23 cellular contexts compared by ENCODE assay signal in the genomic region with DNA sequence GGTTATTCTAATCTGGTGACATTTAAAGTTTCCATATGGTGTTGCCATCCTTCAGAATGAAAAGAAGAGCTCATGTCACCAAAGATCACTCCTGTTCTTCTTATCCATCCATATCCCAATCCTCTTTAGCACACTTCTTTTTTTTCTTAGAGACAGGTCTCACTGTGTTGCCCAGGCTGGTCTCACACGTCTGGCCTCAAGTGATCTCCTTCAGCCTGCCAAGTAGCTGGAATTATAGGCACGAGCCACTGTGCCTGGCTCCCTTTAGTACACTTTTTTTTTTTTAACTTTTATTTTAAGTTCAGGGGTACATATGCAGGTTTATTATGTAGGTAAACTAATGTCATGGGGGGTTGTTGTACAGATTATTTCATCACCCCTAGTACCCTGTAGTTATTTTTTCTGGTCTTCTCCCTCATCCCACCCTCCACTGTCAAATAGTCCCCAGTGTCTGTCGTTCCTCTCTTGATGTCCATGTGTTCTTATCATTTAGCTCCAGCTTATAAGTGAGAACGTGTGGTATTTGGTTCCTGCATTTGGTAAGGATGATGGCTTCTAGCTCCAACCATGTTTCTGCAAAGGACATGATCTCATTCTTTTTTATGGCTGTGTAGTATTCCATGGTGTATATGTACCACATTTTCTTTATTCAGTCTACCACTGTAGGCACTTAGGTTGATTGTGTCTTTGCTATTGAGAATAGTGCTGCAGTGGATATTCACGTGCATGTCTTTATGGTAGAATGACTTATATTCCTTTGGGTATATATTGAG. TPM values are rescaled to one million over a fixed set of nuclear protein-coding genes. Genes with fewer than 3 reads are reported as not detected.
DNase-seq lines count a peak whose midpoint lies in the region; ATAC-seq, FAIRE-seq and TF ChIP-seq lines count a peak whose summit lies in the region.
"Had no signal": no experiment of that assay in that cellular context is flagged by ENCODE, and none has a peak within 500 bp of the region (broad histone marks: within the 10 kb centered on the region; RNA-seq: fewer than 3 reads in every experiment).

No MANE protein-coding gene starts in this region.

- peaks cover 0 to 60% (median 34%) of the 10 kb centered on the region in 12 donors for H3K4me1 ChIP-seq in heart left ventricle
- peaks cover 3% of the 10 kb centered on the region for H3K4me1 ChIP-seq in right cardiac atrium (ENCODE audit: control insufficient read depth, insufficient read depth, low read length)
- peaks cover 71% of the 10 kb centered on the region for H3K4me1 ChIP-seq in endothelial cell of umbilical vein (ENCODE audit: control insufficient read depth, extremely low read depth, insufficient read depth, low read length)
- H3K4me1 ChIP-seq in sigmoid colon = peaks cover 0 to 34% (median 21%) of the 10 kb centered on the region in 4 donors
- peaks cover 36% of the 10 kb centered on the region for H3K4me1 ChIP-seq in upper lobe of right lung
- H3K4me1 ChIP-seq: SJSA1 had no signal

- H3K36me3 ChIP-seq in heart left ventricle (peaks cover 0 to 6% (median 0%) of the 10 kb centered on the region in 9 donors), endothelial cell of umbilical vein (ENCODE audit: control insufficient read depth in 2 of 2, extremely low read depth in 1 of 2, insufficient read depth in 2 of 2, low read length in 2 of 2) (peaks cover 0 to 7% of the 10 kb centered on the region in 2 experiments), sigmoid colon (no peaks in the 10 kb centered on the region), upper lobe of right lung (no peaks in the 10 kb centered on the region)
- H3K36me3 ChIP-seq: Peyer's patch had no signal

- dilution Hi-C loops in endothelial cell of umbilical vein (cut with MboI; ENCODE audit: extremely low pct_ligation_motif_present, low sequenced_read_pairs) = no loop called here

- H3K4me3 ChIP-seq in heart left ventricle = no peak overlapping the region
- no peak overlapping the region for H3K4me3 ChIP-seq in right cardiac atrium (ENCODE audit: low read length)
- no peak overlapping the region for H3K4me3 ChIP-seq in endothelial cell of umbilical vein (replicated peaks in 1 of 3; ENCODE audit: insufficient read depth in 1 of 3, low read depth in 1 of 3, low read length in 3 of 3)
- H3K4me3 ChIP-seq in sigmoid colon = no peak overlapping the region
- H3K4me3 ChIP-seq in upper lobe of right lung = no peak overlapping the region
- H3K4me3 ChIP-seq: Peyer's patch, SJSA1 had no signal

- POLR2A ChIA-PET in endothelial cell of umbilical vein (lab: Charles Lee) = no interaction called here

- no TSS peak for BruUV-seq in endothelial cell of umbilical vein (replicated peaks; lab: Mats Ljungman, UMichigan)

- TF ChIP-seq CTCF in heart left ventricle (IDR thresholded peaks at IDR 0.05) = no peak
- TF ChIP-seq CTCF in endothelial cell of umbilical vein (IDR thresholded peaks at IDR 0.05; ENCODE audit: extremely low read depth in 1 of 2, insufficient read depth in 1 of 2, low read depth in 1 of 2, low read length in 2 of 2) = no peak
- no peak for TF ChIP-seq CTCF in sigmoid colon (IDR thresholded peaks at IDR 0.05)
- TF ChIP-seq CTCF in upper lobe of right lung (IDR thresholded peaks at IDR 0.05) = no peak

- H3K27ac ChIP-seq in heart left ventricle = peak overlapping the region in 9 of 12 donors; percentile 24 to 72 (median 48)
- no peak overlapping the region for H3K27ac ChIP-seq in right cardiac atrium (ENCODE audit: low read length)
- H3K27ac ChIP-seq in endothelial cell of umbilical vein (ENCODE audit: insufficient read depth, low read depth, low read length) = peak overlapping the region; percentile 90
- peak overlapping the region in 3 of 4 donors; percentile 8 to 37 (median 29) for H3K27ac ChIP-seq in sigmoid colon
- peak overlapping the region; percentile 49 for H3K27ac ChIP-seq in upper lobe of right lung
- H3K27ac ChIP-seq: C4-2B, Peyer's patch, SJSA1 had no signal

- intact Hi-C loops in heart left ventricle (cut with DNase I) = loop anchor here in 2 of 10 donors (5.0 kb wide), 2 partner anchors 39 to 44 kb away; a partner anchor contains a TSS
- intact Hi-C loops in right cardiac atrium (cut with DNase I) = no loop called here
- intact Hi-C loops in endothelial cell of umbilical vein (cut with micrococcal nuclease) = no loop called here
- intact Hi-C loops in sigmoid colon (cut with DNase I) = no loop called here
- intact Hi-C loops in upper lobe of right lung (cut with DNase I) = no loop called here

- DNase-seq in heart left ventricle = no peak
- no peak for DNase-seq in right cardiac atrium
- no peak for DNase-seq in endothelial cell of umbilical vein (ENCODE audit: low read depth, low spot score)
- no peak for DNase-seq in sigmoid colon
- DNase-seq in upper lobe of right lung = no peak
- DNase-seq in UCSD-AML1 (lab: John Stamatoyannopoulos, UW; ENCODE audit: unreplicated experiment) = no peak
- no peak for DNase-seq in HUDEP-2 (lab: John Stamatoyannopoulos, UW; ENCODE audit: unreplicated experiment in 76 of 76)
- DNase-seq: Calu3; CD8-positive, alpha-beta memory T cell; DMS153; NCI-H1092; NCI-H1436; NCI-H1930; NCI-H510A; NCI-H748 treated with DMSO at 0.1 percent for 48 hours; Peyer's patch had no signal

- H2AFZ ChIP-seq in endothelial cell of umbilical vein (ENCODE audit: low read depth, low read length) = no peak overlapping the region

- ATAC-seq in heart left ventricle = peak in 1 of 4 donors; percentile 49
- ATAC-seq in right cardiac atrium = no peak
- no peak for ATAC-seq in upper lobe of right lung
- no peak for ATAC-seq in HG03097 (IDR thresholded peaks at IDR 0.05; ENCODE audit: low FRiP score, unreplicated experiment)
- ATAC-seq: HCT116 had no signal

- 64 to 72% (median 69%) methylated on average over 5 of the region's 5 CpGs for WGBS in heart left ventricle, 4 donors
- WGBS in right cardiac atrium = 74% methylated on average over 5 of the region's 5 CpGs
- 87 to 93% methylated on average over 5 of the region's 5 CpGs for WGBS in sigmoid colon, 2 donors

- peaks cover 0 to 2% (median 0%) of the 10 kb centered on the region in 12 donors for H3K9me3 ChIP-seq in heart left ventricle
- H3K9me3 ChIP-seq in right cardiac atrium (ENCODE audit: control insufficient read depth, low read length) = no peaks in the 10 kb centered on the region
- no peaks in the 10 kb centered on the region for H3K9me3 ChIP-seq in endothelial cell of umbilical vein (replicated peaks; ENCODE audit: control insufficient read depth, insufficient read depth, low read length)
- H3K9me3 ChIP-seq in sigmoid colon = no peaks in the 10 kb centered on the region
- no peaks in the 10 kb centered on the region for H3K9me3 ChIP-seq in upper lobe of right lung
- H3K9me3 ChIP-seq: Peyer's patch, SJSA1 had no signal

- TF ChIP-seq POLR2A in heart left ventricle (IDR thresholded peaks at IDR 0.05) = no peak
- no peak for TF ChIP-seq POLR2A in endothelial cell of umbilical vein (IDR thresholded peaks at IDR 0.05; ENCODE audit: low read depth, low read length)
- TF ChIP-seq POLR2A in sigmoid colon (IDR thresholded peaks at IDR 0.05) = no peak

- no peak overlapping the region for H3K4me2 ChIP-seq in endothelial cell of umbilical vein (ENCODE audit: insufficient read depth, low read length)

- no peak overlapping the region for H3K9ac ChIP-seq in endothelial cell of umbilical vein (replicated peaks; ENCODE audit: extremely low read depth, insufficient read depth, low read length)

- peaks cover 87% of the 10 kb centered on the region for H3K79me2 ChIP-seq in endothelial cell of umbilical vein (ENCODE audit: control insufficient read depth, insufficient read depth, low read length)

- no peak for TF ChIP-seq EP300 in sigmoid colon (IDR thresholded peaks at IDR 0.05)

- H3K9me1 ChIP-seq in endothelial cell of umbilical vein (replicated peaks; ENCODE audit: control insufficient read depth, extremely low read depth, insufficient read depth, low read length) = no peaks in the 10 kb centered on the region

- no peak for FAIRE-seq in endothelial cell of umbilical vein (lab: Jason Lieb, UNC)
- FAIRE-seq: GM12892, GM19239, H1 had no signal

- H4K20me1 ChIP-seq in endothelial cell of umbilical vein (replicated peaks; ENCODE audit: control insufficient read depth, extremely low read depth, insufficient read depth, low read length) = no peaks in the 10 kb centered on the region

- H3K27me3 ChIP-seq in heart left ventricle = no peaks in the 10 kb centered on the region
- H3K27me3 ChIP-seq in right cardiac atrium (ENCODE audit: control insufficient read depth, insufficient read depth) = no peaks in the 10 kb centered on the region
- H3K27me3 ChIP-seq in endothelial cell of umbilical vein (ENCODE audit: control insufficient read depth in 2 of 2, insufficient read depth in 2 of 2, low read length in 2 of 2) = no peaks in the 10 kb centered on the region
- no peaks in the 10 kb centered on the region for H3K27me3 ChIP-seq in sigmoid colon
- no peaks in the 10 kb centered on the region for H3K27me3 ChIP-seq in upper lobe of right lung
- H3K27me3 ChIP-seq: Peyer's patch, SJSA1 had no signal

- CTCF ChIA-PET in endothelial cell of umbilical vein (lab: Charles Lee) = interaction anchor here (1.1 kb wide), 1 partner anchor 9 kb away, joined by 3 read pairs; no protein-coding TSS in a partner anchor

TF ChIP-seq in endothelial cell of umbilical vein, 7 proteins besides CTCF, POLR2A, EP300 and RAD21 (continues in another document):
- TF ChIP-seq POLR2AphosphoS5 (IDR thresholded peaks at IDR 0.05; ENCODE audit: insufficient read depth, low read depth, low read length) = no peak
- TF ChIP-seq GATA2 (IDR thresholded peaks at IDR 0.05; ENCODE audit: insufficient read depth, insufficient read length, low read depth, low read length) = no peak
- TF ChIP-seq, protein P1, sequence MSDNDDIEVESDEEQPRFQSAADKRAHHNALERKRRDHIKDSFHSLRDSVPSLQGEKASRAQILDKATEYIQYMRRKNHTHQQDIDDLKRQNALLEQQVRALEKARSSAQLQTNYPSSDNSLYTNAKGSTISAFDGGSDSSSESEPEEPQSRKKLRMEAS (IDR thresholded peaks at IDR 0.05; ENCODE audit: insufficient read depth, insufficient read length) = no peak
- no peak for TF ChIP-seq JUN (IDR thresholded peaks at IDR 0.05; ENCODE audit: borderline replicate concordance, insufficient read depth, insufficient read length, low read depth)

RNA-seq across cellular contexts. Expression of a gene that starts 40.6 kb away (rescaled TPM):
- total RNA-seq in heart left ventricle (10 to 100 TPM in 8 of 9 donors, 1 to 10 TPM in 1; 9.3 to 22.8 (median 14.7) TPM), right cardiac atrium (10 to 100 TPM; 16.2 to 24.9 (median 16.8) TPM), endothelial cell of umbilical vein (94.4 and 96.4 TPM in 2 replicates), sigmoid colon (10 to 100 TPM; 15.1 to 25.5 (median 17.0) TPM), upper lobe of right lung (59.4 TPM)
- polyA plus RNA-seq in heart left ventricle (1 to 10 TPM; 4.6 to 6.5 TPM), right cardiac atrium (5.1 TPM), endothelial cell of umbilical vein (20.4 and 21.5 TPM in 2 replicates), sigmoid colon (10 to 100 TPM; 11.4 to 17.3 (median 13.4) TPM)
- 15.9 and 18.5 TPM in 2 replicates for polyA plus RNA-seq in endothelial cell of umbilical vein (2011; cell fraction: cytosol; rRNA removed)
- 34.4 and 39.8 TPM in 2 replicates for polyA plus RNA-seq in endothelial cell of umbilical vein (2011; cell fraction: nucleus; rRNA removed)
- 35.1 and 46.6 TPM in 2 replicates for polyA plus RNA-seq in endothelial cell of umbilical vein (2012)
- polyA minus RNA-seq in endothelial cell of umbilical vein = 71.0 and 82.9 TPM in 2 replicates
- polyA minus RNA-seq in endothelial cell of umbilical vein (2011; cell fraction: cytosol; rRNA and poly(A)+ RNA removed) = 5.3 TPM
- 75.0 and 91.5 TPM in 2 replicates for polyA minus RNA-seq in endothelial cell of umbilical vein (2011; cell fraction: nucleus; rRNA and poly(A)+ RNA removed)
